ENCODE assay signal across 22 cellular contexts in genomic region chr13:63409791-63410351, GRCh38.
"Had no signal": no experiment of that assay in that cellular context is flagged by ENCODE, and none has a peak within 500 bp of the region (broad histone marks: within the 10 kb centered on the region; RNA-seq: fewer than 3 reads in every experiment).

No MANE protein-coding gene starts in this region.

- H3K27ac Mint-ChIP-seq: activated CD4-positive, alpha-beta memory T cell treated with anti-CD3 and anti-CD28 coated beads, Interleukin-2, amount 10 ng/mL, durations not matched to agents 7 days and 5 days; activated CD4-positive, alpha-beta T cell treated with anti-CD3 and anti-CD28 coated beads, Interleukin-2, amount 10 ng/mL, durations not matched to agents 24 days and 14 days; activated CD8-positive, alpha-beta memory T cell treated with anti-CD3 and anti-CD28 coated beads, Interleukin-2, amount 10 ng/mL, durations not matched to agents 7 days and 5 days; activated naive CD8-positive, alpha-beta T cell treated with anti-CD3 and anti-CD28 coated beads, Interleukin-2, amount 50 U/mL, for 24 hours; naive thymus-derived CD8-positive, alpha-beta T cell had no signal

- H3K9me3 Mint-ChIP-seq: activated CD4-positive, alpha-beta T cell treated with anti-CD3 and anti-CD28 coated beads, Interleukin-2, amount 10 ng/mL, durations not matched to agents 24 days and 14 days had no signal

- H3K4me1 Mint-ChIP-seq: activated CD4-positive, alpha-beta memory T cell treated with anti-CD3 and anti-CD28 coated beads, Interleukin-2, amount 10 ng/mL, durations not matched to agents 7 days and 5 days; activated CD4-positive, alpha-beta T cell treated with anti-CD3 and anti-CD28 coated beads, Interleukin-2, amount 10 ng/mL, durations not matched to agents 24 days and 14 days; activated CD8-positive, alpha-beta memory T cell treated with anti-CD3 and anti-CD28 coated beads, Interleukin-2, amount 10 ng/mL, durations not matched to agents 7 days and 5 days; activated naive CD8-positive, alpha-beta T cell treated with anti-CD3 and anti-CD28 coated beads, Interleukin-2, amount 50 U/mL, for 24 hours; naive thymus-derived CD8-positive, alpha-beta T cell had no signal

- H3K4me3 Mint-ChIP-seq: activated CD4-positive, alpha-beta memory T cell treated with anti-CD3 and anti-CD28 coated beads, Interleukin-2, amount 10 ng/mL, durations not matched to agents 7 days and 5 days; activated CD4-positive, alpha-beta T cell treated with anti-CD3 and anti-CD28 coated beads, Interleukin-2, amount 10 ng/mL, durations not matched to agents 24 days and 14 days; activated CD8-positive, alpha-beta memory T cell treated with anti-CD3 and anti-CD28 coated beads, Interleukin-2, amount 10 ng/mL, durations not matched to agents 7 days and 5 days; activated naive CD8-positive, alpha-beta T cell treated with anti-CD3 and anti-CD28 coated beads, Interleukin-2, amount 50 U/mL, for 24 hours; naive thymus-derived CD8-positive, alpha-beta T cell had no signal

- H3K27ac ChIP-seq: body of pancreas, gastrocnemius medialis, left ventricle myocardium inferior, neutrophil, sigmoid colon, thoracic aorta, upper lobe of left lung, VCaP had no signal

- H3K27me3 ChIP-seq: body of pancreas, gastrocnemius medialis, neutrophil, sigmoid colon, upper lobe of left lung had no signal

- H3K36me3 ChIP-seq: gastrocnemius medialis, left ventricle myocardium inferior, neutrophil, sigmoid colon, thoracic aorta, upper lobe of left lung had no signal

- DNase-seq: activated CD4-positive, alpha-beta memory T cell treated with anti-CD3 and anti-CD28 coated beads, Interleukin-2, amount 10 ng/mL, durations not matched to agents 7 days and 5 days; activated CD4-positive, alpha-beta T cell treated with anti-CD3 and anti-CD28 coated beads, Interleukin-2, amount 10 ng/mL, durations not matched to agents 24 days and 14 days; activated CD8-positive, alpha-beta memory T cell treated with anti-CD3 and anti-CD28 coated beads, Interleukin-2, amount 10 ng/mL, durations not matched to agents 7 days and 5 days; activated effector memory CD4-positive, alpha-beta T cell treated with anti-CD3 and anti-CD28 coated beads, Interleukin-2, amount 50 U/mL, for 16 hours; activated naive CD4-positive, alpha-beta T cell treated with anti-CD3 and anti-CD28 coated beads, Interleukin-2, amount 50 U/mL, for 16 hours; activated naive CD8-positive, alpha-beta T cell treated with anti-CD3 and anti-CD28 coated beads, Interleukin-2, amount 50 U/mL, for 24 hours; activated T-cell treated with anti-CD3 and anti-CD28 coated beads for 4 hours; anterior cingulate cortex; body of pancreas; gastrocnemius medialis; hippocampal formation; left ventricle myocardium inferior; naive thymus-derived CD8-positive, alpha-beta T cell; posterior cingulate gyrus; sigmoid colon; stimulated activated CD4-positive, alpha-beta T cell treated with anti-CD3 and anti-CD28 coated beads, Interleukin-2, amount 100 ng/mL, for 48 hours; stimulated activated naive CD4-positive, alpha-beta T cell; upper lobe of left lung had no signal

- H3K4me3 ChIP-seq: body of pancreas, gastrocnemius medialis, left ventricle myocardium inferior, sigmoid colon, thoracic aorta, upper lobe of left lung had no signal

- ATAC-seq: activated CD4-positive, CD25-positive, alpha-beta regulatory T cell treated with anti-CD3 and anti-CD28 coated beads, Interleukin-2, amount 50 U/mL, for 24 hours; activated CD8-positive, alpha-beta memory T cell treated with anti-CD3 and anti-CD28 coated beads, Interleukin-2, amount 10 ng/mL, durations not matched to agents 7 days and 5 days; activated naive CD8-positive, alpha-beta T cell treated with anti-CD3 and anti-CD28 coated beads, Interleukin-2, amount 50 U/mL, for 24 hours; body of pancreas; gastrocnemius medialis; naive thymus-derived CD8-positive, alpha-beta T cell had no signal

- H3K27me3 Mint-ChIP-seq: activated CD4-positive, alpha-beta memory T cell treated with anti-CD3 and anti-CD28 coated beads, Interleukin-2, amount 10 ng/mL, durations not matched to agents 7 days and 5 days; activated CD4-positive, alpha-beta T cell treated with anti-CD3 and anti-CD28 coated beads, Interleukin-2, amount 10 ng/mL, durations not matched to agents 24 days and 14 days; activated CD8-positive, alpha-beta memory T cell treated with anti-CD3 and anti-CD28 coated beads, Interleukin-2, amount 10 ng/mL, durations not matched to agents 7 days and 5 days; activated naive CD8-positive, alpha-beta T cell treated with anti-CD3 and anti-CD28 coated beads, Interleukin-2, amount 50 U/mL, for 24 hours; naive thymus-derived CD8-positive, alpha-beta T cell had no signal

- H3K9me3 ChIP-seq: body of pancreas, gastrocnemius medialis, left ventricle myocardium inferior, neutrophil, sigmoid colon, thoracic aorta, upper lobe of left lung had no signal

- H3K4me1 ChIP-seq: body of pancreas, gastrocnemius medialis, left ventricle myocardium inferior, upper lobe of left lung had no signal

- H3K36me3 Mint-ChIP-seq: activated CD8-positive, alpha-beta memory T cell treated with anti-CD3 and anti-CD28 coated beads, Interleukin-2, amount 10 ng/mL, durations not matched to agents 7 days and 5 days; naive thymus-derived CD8-positive, alpha-beta T cell had no signal
